ENCODE assay signal across 16 cellular contexts in the genomic region with DNA sequence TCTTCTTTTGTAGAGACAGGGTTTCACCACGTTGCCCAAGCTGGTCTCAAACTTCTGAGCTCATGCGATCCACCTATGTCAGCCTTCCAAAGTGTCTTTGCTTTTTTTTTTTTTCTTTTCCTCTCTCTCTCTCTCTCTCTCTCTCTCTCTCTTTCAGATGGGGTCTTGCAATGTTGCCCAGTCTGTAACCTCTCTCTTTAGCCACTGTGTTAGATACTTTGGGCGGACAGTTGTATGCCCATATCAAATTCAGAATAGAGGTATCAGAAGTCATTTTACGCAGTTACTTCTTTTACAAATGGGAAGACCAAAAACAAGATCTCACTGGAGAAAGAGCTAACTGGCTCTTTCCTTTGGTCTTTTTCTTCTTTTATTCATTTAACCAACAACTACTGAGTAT. TPM values are rescaled to one million over a fixed set of nuclear protein-coding genes. Genes with fewer than 3 reads are reported as not detected.
DNase-seq lines count a peak whose midpoint lies in the region; TF ChIP-seq lines count a peak whose summit lies in the region.
"Had no signal": no experiment of that assay in that cellular context is flagged by ENCODE, and none has a peak within 500 bp of the region (broad histone marks: within the 10 kb centered on the region; RNA-seq: fewer than 3 reads in every experiment).

No MANE protein-coding gene starts in this region.

- H2BK15ac ChIP-seq in neuronal stem cell (ENCODE audit: low read length): no peak overlapping the region

- no peak overlapping the region for H4K8ac ChIP-seq in trophoblast cell (ENCODE audit: low read depth, low read length)
- H4K8ac ChIP-seq in neuronal stem cell (ENCODE audit: low read depth, low read length): no peak overlapping the region

- H3K23ac ChIP-seq in trophoblast cell (ENCODE audit: low read length): no peak overlapping the region
- no peak overlapping the region for H3K23ac ChIP-seq in neuronal stem cell (ENCODE audit: low read depth, low read length, poor library complexity)

- H4K12ac ChIP-seq in trophoblast cell (ENCODE audit: low read depth, low read length): no peak overlapping the region

- H3K4ac ChIP-seq in trophoblast cell (ENCODE audit: low read depth, low read length) (no peak overlapping the region), neuronal stem cell (ENCODE audit: low read length) (no peak overlapping the region)

- H3K27me3 ChIP-seq in AG04450 (ENCODE audit: control insufficient read depth, insufficient read depth, low read length): no peaks in the 10 kb centered on the region
- no peaks in the 10 kb centered on the region for H3K27me3 ChIP-seq in fibroblast of lung (ENCODE audit: control insufficient read depth, insufficient read depth, low read length)
- no peaks in the 10 kb centered on the region for H3K27me3 ChIP-seq in trophoblast cell (ENCODE audit: insufficient read depth, low read length)
- no peaks in the 10 kb centered on the region for H3K27me3 ChIP-seq in neuronal stem cell (ENCODE audit: control insufficient read depth in 3 of 3, insufficient read depth in 3 of 3, low read depth in 1 of 3, low read length in 3 of 3)

- no peak overlapping the region for H2AK5ac ChIP-seq in trophoblast cell (ENCODE audit: low read length)
- no peak overlapping the region for H2AK5ac ChIP-seq in neuronal stem cell (ENCODE audit: low read depth, low read length)

- H3K4me2 ChIP-seq in fibroblast of lung (ENCODE audit: extremely low read depth, insufficient read depth, low read length) (peak overlapping the region; percentile 72), trophoblast cell (ENCODE audit: low read length) (no peak overlapping the region), neuronal stem cell (ENCODE audit: insufficient read depth, low read length, poor library complexity, severe bottlenecking) (no peak overlapping the region)

- no peaks in the 10 kb centered on the region for H4K20me1 ChIP-seq in fibroblast of lung (ENCODE audit: control insufficient read depth, extremely low read depth, insufficient read depth, low read length)

- peaks cover 14% of the 10 kb centered on the region for H3K36me3 Mint-ChIP-seq in HFFc6 (ENCODE audit: low read depth)

- H3K79me1 ChIP-seq in trophoblast cell (ENCODE audit: low read length) (peaks cover 22% of the 10 kb centered on the region), neuronal stem cell (ENCODE audit: low read depth, low read length) (peaks cover 1% of the 10 kb centered on the region)

- H3K79me2 ChIP-seq in fibroblast of lung (ENCODE audit: control insufficient read depth, insufficient read depth, low read length) (peaks cover 44% of the 10 kb centered on the region), trophoblast cell (ENCODE audit: control insufficient read depth, insufficient read depth, low read length, poor library complexity) (peaks cover 3% of the 10 kb centered on the region)

- H2AFZ ChIP-seq in fibroblast of lung (ENCODE audit: low read length): no peak overlapping the region
- no peak overlapping the region for H2AFZ ChIP-seq in trophoblast cell (ENCODE audit: insufficient read depth, low read length, poor library complexity)
- H2AFZ ChIP-seq in neuronal stem cell (ENCODE audit: low read length): no peak overlapping the region

- H2BK5ac ChIP-seq in trophoblast cell (ENCODE audit: low read depth, low read length, poor library complexity) (peak overlapping the region; percentile 35), neuronal stem cell (ENCODE audit: low read length) (no peak overlapping the region)

- CTCF ChIA-PET in AG04450 (lab: Charles Lee): interaction anchor here (0.6 to 6.8 kb wide), 4 partner anchors 48 to 256 kb away, joined by 3 to 39 read pairs (median 5); no protein-coding TSS in a partner anchor

- H3K36me3 ChIP-seq in fibroblast of lung (ENCODE audit: control insufficient read depth, insufficient read depth, low read length) (peaks cover 5% of the 10 kb centered on the region), trophoblast cell (ENCODE audit: control insufficient read depth in 1 of 2, insufficient read depth in 2 of 2, low read length in 2 of 2) (peaks cover 5 to 8% of the 10 kb centered on the region in 2 experiments), neuronal stem cell (replicated peaks in 1 of 2; ENCODE audit: control insufficient read depth in 2 of 2, insufficient read depth in 2 of 2, low read length in 2 of 2) (peaks cover 6 to 10% of the 10 kb centered on the region in 2 donors)

- H2BK120ac ChIP-seq in trophoblast cell (ENCODE audit: insufficient read depth, low read length, poor library complexity): no peak overlapping the region
- H2BK120ac ChIP-seq in neuronal stem cell (ENCODE audit: low read depth, low read length): no peak overlapping the region

- H3K18ac ChIP-seq in trophoblast cell (ENCODE audit: low read length) (no peak overlapping the region), neuronal stem cell (ENCODE audit: low read length) (no peak overlapping the region)

- H3K9ac ChIP-seq in fibroblast of lung (ENCODE audit: insufficient read depth, low read length): peak overlapping the region; percentile 18
- H3K9ac ChIP-seq in trophoblast cell (ENCODE audit: low read length): no peak overlapping the region
- H3K9ac ChIP-seq in neuronal stem cell (ENCODE audit: low read depth, low read length, poor library complexity): no peak overlapping the region

- H3K27ac ChIP-seq in AG04450 (ENCODE audit: low read depth, low read length) (peak overlapping the region; percentile 92), fibroblast of lung (ENCODE audit: insufficient read depth, low read length) (peak overlapping the region; percentile 82), trophoblast cell (ENCODE audit: low read depth, low read length) (peak overlapping the region; percentile 49), neuronal stem cell (replicated peaks; ENCODE audit: low read length) (no peak overlapping the region)

- H3K9me3 ChIP-seq in AG04450 (ENCODE audit: control insufficient read depth, insufficient read depth, low read length): no peaks in the 10 kb centered on the region
- H3K9me3 ChIP-seq in fibroblast of lung (ENCODE audit: control insufficient read depth, insufficient read depth, low read depth, low read length): no peaks in the 10 kb centered on the region
- H3K9me3 ChIP-seq in trophoblast cell (ENCODE audit: insufficient read depth, low read depth, low read length): no peaks in the 10 kb centered on the region
- peaks cover 0 to 2% of the 10 kb centered on the region in 2 donors for H3K9me3 ChIP-seq in neuronal stem cell (replicated peaks in 1 of 2; ENCODE audit: control insufficient read depth in 2 of 2, insufficient read depth in 1 of 2, low read depth in 1 of 2, low read length in 2 of 2)

- peak overlapping the region; percentile 88 for H3K4me3 Mint-ChIP-seq in HFFc6

- no peaks in the 10 kb centered on the region for H3K9me3 Mint-ChIP-seq in HFFc6

- peaks cover 55% of the 10 kb centered on the region for H3K4me1 Mint-ChIP-seq in HFFc6 (ENCODE audit: low read depth)

- H3K14ac ChIP-seq in trophoblast cell (ENCODE audit: low read length) (no peak overlapping the region), neuronal stem cell (ENCODE audit: low read length) (no peak overlapping the region)

- peak overlapping the region; percentile 97 for H3K27ac Mint-ChIP-seq in HFFc6

- DNase-seq in AG04450 (ENCODE audit: low read depth, low spot score): no peak
- no peak for DNase-seq in HFFc6
- no peak for DNase-seq in fibroblast of lung (ENCODE audit: low read depth in 2 of 2)
- no peak for DNase-seq in trophoblast cell
- DNase-seq in NCI-H1694 (lab: John Stamatoyannopoulos, UW): no peak
- DNase-seq in MV-4-11 (lab: John Stamatoyannopoulos, UW): no peak
- DNase-seq in HuH-7.5 (ENCODE audit: low spot score): no peak
- DNase-seq in neuronal stem cell (ENCODE audit: low spot score): no peak
- DNase-seq: effector memory CD4-positive, alpha-beta T cell; H7; NCI-H1092 treated with DMSO at 0.1 percent for 48 hours; NCI-H510A; nucleus accumbens had no signal

- TF ChIP-seq CTCF in AG04450 (IDR thresholded peaks at IDR 0.05; ENCODE audit: low read depth, low read length) (no peak), HFFc6 (IDR thresholded peaks at IDR 0.05) (no peak), fibroblast of lung (conservative IDR thresholded peaks at IDR 0.05 in 1 of 2, IDR thresholded peaks at IDR 0.05 in 1 of 2; ENCODE audit: low read depth in 1 of 2, low read length in 2 of 2) (no peak)

- WGBS in trophoblast cell (ENCODE audit: extremely low coverage, insufficient coverage, insufficient read length): no CpG with 5 or more reads among the region's 4 CpGs
- no CpG with 5 or more reads among the region's 4 CpGs for WGBS in neuronal stem cell (ENCODE audit: extremely low coverage in 2 of 2, insufficient read length in 2 of 2, insufficient replicate concordance in 1 of 2), 2 donors

- POLR2A ChIA-PET in AG04450 (lab: Yijun Ruan, JAX): interaction anchor here (1.5 kb wide), 1 partner anchor 14 kb away, joined by 3 read pairs; no protein-coding TSS in a partner anchor

- H4K91ac ChIP-seq in trophoblast cell (ENCODE audit: low read depth, low read length) (no peak overlapping the region), neuronal stem cell (ENCODE audit: low read depth, low read length, poor library complexity) (no peak overlapping the region)

- no peaks in the 10 kb centered on the region; the same call in 1 of the 2 replicates for H3K27me3 Mint-ChIP-seq in HFFc6 (ENCODE audit: insufficient read depth)

- H2BK12ac ChIP-seq in trophoblast cell (ENCODE audit: low read length): peak overlapping the region; percentile 60
- no peak overlapping the region for H2BK12ac ChIP-seq in neuronal stem cell (ENCODE audit: low read length)

- peak overlapping the region; percentile 47 for H3K4me3 ChIP-seq in AG04450 (ENCODE audit: low read depth, low read length)
- peak overlapping the region; percentile 18 to 58 (median 35) for H3K4me3 ChIP-seq in fibroblast of lung (replicated peaks in 1 of 4; ENCODE audit: control extremely low read depth in 1 of 4, insufficient read depth in 1 of 4, low read depth in 3 of 4, low read length in 4 of 4)
- no peak overlapping the region for H3K4me3 ChIP-seq in trophoblast cell (ENCODE audit: low read depth, low read length)
- no peak overlapping the region for H3K4me3 ChIP-seq in neuronal stem cell (ENCODE audit: low read length in 2 of 2)

- peaks cover 25% of the 10 kb centered on the region for H3K4me1 ChIP-seq in fibroblast of lung (ENCODE audit: control insufficient read depth, extremely low read depth, insufficient read depth, low read length)
- H3K4me1 ChIP-seq in trophoblast cell (ENCODE audit: control insufficient read depth in 1 of 2, insufficient read depth in 2 of 2, low read length in 2 of 2): peaks cover 35 to 45% of the 10 kb centered on the region in 2 experiments
- no peaks in the 10 kb centered on the region for H3K4me1 ChIP-seq in neuronal stem cell (ENCODE audit: control insufficient read depth in 2 of 2, insufficient read depth in 1 of 2, low read depth in 1 of 2, low read length in 2 of 2)

RNA-seq across cellular contexts. Expression of a gene that starts 6.7 kb away (rescaled TPM):
- polyA plus RNA-seq in AG04450 (2011; rRNA removed) (57.7 and 76.3 TPM in 2 replicates), fibroblast of lung (60.0 and 78.2 TPM in 2 replicates)
- polyA minus RNA-seq in AG04450 (2011; rRNA and poly(A)+ RNA removed): 51.4 and 68.3 TPM in 2 replicates
- 100 to 1,000 TPM in 1 of 6 experiments, 10 to 100 TPM in 5; 65.0 to 100 (median 70.8) TPM for total RNA-seq in HFFc6 (2021; fragmentation: NEBNext Ultra II Directional; extraction: Animal tissue kit (Norgen Biotek cat#: 25700))
- 23.6 and 33.7 TPM in 2 replicates for total RNA-seq in fibroblast of lung
- 98.9 and 153 TPM in 2 replicates for polyA plus RNA-seq in fibroblast of lung (2012)
- polyA minus RNA-seq in fibroblast of lung (ENCODE audit: low replicate concordance): 80.3 and 148 TPM in 2 replicates
- polyA plus RNA-seq in trophoblast cell (2013): 84.9 and 94.4 TPM in 2 replicates
- 63.7 TPM for polyA plus RNA-seq in neuronal stem cell (2013, experiment 1 of 2)
- 63.2 TPM for polyA plus RNA-seq in neuronal stem cell (2013, experiment 2 of 2)

RNA-seq across cellular contexts. Expression of a gene that starts 41.4 kb away (rescaled TPM):
- not detected in 2 replicates for polyA plus RNA-seq in AG04450 (2011; rRNA removed)
- polyA minus RNA-seq in AG04450 (2011; rRNA and poly(A)+ RNA removed): not detected in 2 replicates
- total RNA-seq in HFFc6 (2021; fragmentation: NEBNext Ultra II Directional; extraction: Animal tissue kit (Norgen Biotek cat#: 25700)): not detected
- not detected in 2 replicates for total RNA-seq in fibroblast of lung
- 0.08 and 0.35 TPM in 2 replicates for polyA plus RNA-seq in fibroblast of lung
- 0.38 TPM in 1 of 2 replicates, not detected in the other for polyA plus RNA-seq in fibroblast of lung (2012)
- polyA minus RNA-seq in fibroblast of lung (ENCODE audit: low replicate concordance): 3.2 and 3.5 TPM in 2 replicates
- not detected in 2 replicates for polyA plus RNA-seq in trophoblast cell (2013)
- 0.04 TPM for polyA plus RNA-seq in neuronal stem cell (2013, experiment 1 of 2)
- 0.04 TPM for polyA plus RNA-seq in neuronal stem cell (2013, experiment 2 of 2)
- total RNA-seq: HT1080; left lobe of liver; T-helper 2 cell treated with Interferon-gamma antibody and Interleukin-4, amounts not matched to agents 100 ng/mL and 5 ng/mL, for 36 hours had no signal

RNA-seq across cellular contexts. Expression of a gene that starts 50.8 kb away (rescaled TPM):
- 6.1 and 7.3 TPM in 2 replicates for polyA plus RNA-seq in AG04450 (2011; rRNA removed)
- polyA minus RNA-seq in AG04450 (2011; rRNA and poly(A)+ RNA removed): 17.2 TPM in 2 replicates
- total RNA-seq in HFFc6 (2021; fragmentation: NEBNext Ultra II Directional; extraction: Animal tissue kit (Norgen Biotek cat#: 25700)): 1 to 10 TPM; 3.0 to 4.6 (median 3.7) TPM
- 6.7 and 10.4 TPM in 2 replicates for total RNA-seq in fibroblast of lung
- polyA plus RNA-seq in fibroblast of lung: 7.1 and 7.3 TPM in 2 replicates
- polyA plus RNA-seq in fibroblast of lung (2012): 5.3 and 5.4 TPM in 2 replicates
- polyA minus RNA-seq in fibroblast of lung (ENCODE audit: low replicate concordance): 6.7 and 12.2 TPM in 2 replicates
- polyA plus RNA-seq in trophoblast cell (2013): 2.9 and 3.1 TPM in 2 replicates
- polyA plus RNA-seq in neuronal stem cell (2013, experiment 1 of 2): 15.9 TPM
- polyA plus RNA-seq in neuronal stem cell (2013, experiment 2 of 2): 15.5 TPM

Comparison
In these comparisons a context has a peak if more than half of its experiments do, and no peak if none do; other contexts are left out.
1. H3K4me3 ChIP-seq: peak in AG04450 (single experiment) and fibroblast of lung (4 of 4); none in trophoblast cell (single experiment) and neuronal stem cell (0 of 2).